10 cellular contexts compared by ENCODE assay signal in genomic region chr3:123143669-123144411, GRCh38. TPM values are rescaled to one million over a fixed set of nuclear protein-coding genes. Genes with fewer than 3 reads are reported as not detected.
A peak's percentile ranks its signal among the peaks of the same experiment; 100 is the strongest.
DNase-seq lines count a peak whose midpoint lies in the region; ATAC-seq and TF ChIP-seq lines count a peak whose summit lies in the region.
"Had no signal": no experiment of that assay in that cellular context is flagged by ENCODE, and none has a peak within 500 bp of the region (broad histone marks: within the 10 kb centered on the region; RNA-seq: fewer than 3 reads in every experiment).

No MANE protein-coding gene starts in this region.

- H3K4me1 ChIP-seq in Panc1 (ENCODE audit: control insufficient read depth, insufficient read depth, low read length): no peaks in the 10 kb centered on the region

- no peak overlapping the region for H3K27ac ChIP-seq in Panc1 (ENCODE audit: low read length)

- BruUV-seq in Panc1 (replicated peaks; lab: Mats Ljungman, UMichigan): no TSS peak

- peak; percentile 44; the same call in 1 of the 2 replicates for ATAC-seq in Panc1
- no peak for ATAC-seq in stimulated activated effector memory CD8-positive, alpha-beta T cell treated with anti-CD3 and anti-CD28 coated beads, Interleukin-12 subunit alpha, Interleukin-12 subunit beta, amount 100 ng/mL, for 72 hours

- TF ChIP-seq CTCF in Panc1 (IDR thresholded peaks at IDR 0.05): no peak
- no peak for TF ChIP-seq CTCF in GM13977 (IDR thresholded peaks at IDR 0.05; ENCODE audit: extremely low read depth, insufficient read depth, missing control alignments)

- CTCF ChIA-PET in Panc1 (lab: Charles Lee): no interaction called here

- DNase-seq in NCI-H2196 (lab: John Stamatoyannopoulos, UW; ENCODE audit: unreplicated experiment) (peak; percentile 35), NCI-H2196 treated with DMSO at 0.1 percent for 48 hours (lab: John Stamatoyannopoulos, UW; ENCODE audit: unreplicated experiment) (no peak), Panc1 (ENCODE audit: low read depth, low spot score) (no peak), iPS DF 4.7 (ENCODE audit: extremely low read depth, low spot score) (peak; percentile 46), mesenteric fat pad (ENCODE audit: low spot score) (no peak), NCI-H526 treated with DMSO at 0.1 percent for 48 hours (lab: John Stamatoyannopoulos, UW) (no peak), GM13977 (ENCODE audit: low spot score) (no peak)
- DNase-seq in stimulated activated effector memory CD8-positive, alpha-beta T cell treated with anti-CD3 and anti-CD28 coated beads, Interleukin-12 subunit alpha, Interleukin-12 subunit beta, amount 100 ng/mL, for 72 hours (ENCODE audit: low spot score in 2 of 2): no peak
- DNase-seq: 8988T, cortex of kidney had no signal

- POLR2A ChIA-PET in Panc1 (lab: Charles Lee): interaction anchor here (0.6 kb wide), 1 partner anchor 28 kb away, joined by 3 read pairs; no protein-coding TSS in a partner anchor

- H3K9me3 Mint-ChIP-seq in stimulated activated effector memory CD8-positive, alpha-beta T cell treated with anti-CD3 and anti-CD28 coated beads, Interleukin-12 subunit alpha, Interleukin-12 subunit beta, amount 100 ng/mL, for 72 hours: no peaks in the 10 kb centered on the region

- no peak overlapping the region for H3K4me3 ChIP-seq in Panc1 (ENCODE audit: low read depth in 2 of 2, low read length in 2 of 2)

- H3K9me3 ChIP-seq in Panc1 (ENCODE audit: control insufficient read depth, insufficient read depth, low read depth, low read length): no peaks in the 10 kb centered on the region

- intact Hi-C loops in Panc1 (cut with micrococcal nuclease; ENCODE audit: unreplicated experiment): no loop called here

- no peaks in the 10 kb centered on the region for H3K27me3 ChIP-seq in Panc1 (ENCODE audit: control insufficient read depth, insufficient read depth, low read length)

- H3K36me3 ChIP-seq in Panc1 (ENCODE audit: control insufficient read depth, insufficient read depth, low read length): peaks cover 5% of the 10 kb centered on the region

- peaks cover 5% of the 10 kb centered on the region for H3K4me1 Mint-ChIP-seq in stimulated activated effector memory CD8-positive, alpha-beta T cell treated with anti-CD3 and anti-CD28 coated beads, Interleukin-12 subunit alpha, Interleukin-12 subunit beta, amount 100 ng/mL, for 72 hours

- in situ Hi-C loops in Panc1 (cut with HindIII; ENCODE audit: low pct_unique_long_range_greater_than_20kb, low sequenced_read_pairs): no loop called here
- in situ Hi-C loops in GM13977 (cut with MboI; ENCODE audit: low pct_unique_long_range_greater_than_20kb, low sequenced_read_pairs, unreplicated experiment): no loop called here

- H3K27ac Mint-ChIP-seq in stimulated activated effector memory CD8-positive, alpha-beta T cell treated with anti-CD3 and anti-CD28 coated beads, Interleukin-12 subunit alpha, Interleukin-12 subunit beta, amount 100 ng/mL, for 72 hours: peak overlapping the region; percentile 18

- no peak overlapping the region for H3K4me3 Mint-ChIP-seq in stimulated activated effector memory CD8-positive, alpha-beta T cell treated with anti-CD3 and anti-CD28 coated beads, Interleukin-12 subunit alpha, Interleukin-12 subunit beta, amount 100 ng/mL, for 72 hours

- H3K36me3 Mint-ChIP-seq in stimulated activated effector memory CD8-positive, alpha-beta T cell treated with anti-CD3 and anti-CD28 coated beads, Interleukin-12 subunit alpha, Interleukin-12 subunit beta, amount 100 ng/mL, for 72 hours: peaks cover 24% of the 10 kb centered on the region

RNA-seq across cellular contexts. Expression of gene SEC22A, which starts 57.9 kb away (rescaled TPM):
- total RNA-seq in Panc1 (2021; ENCODE audit: unreplicated experiment) (22.7 TPM), mesenteric fat pad (11.4 TPM)
- polyA plus RNA-seq in Panc1 (2012; ENCODE audit: insufficient read length): 17.8 TPM

Comparison
In these comparisons a context has a peak if more than half of its experiments do, and no peak if none do; other contexts are left out.
1. DNase-seq: peak in NCI-H2196 (single experiment) and iPS DF 4.7 (single experiment); none in NCI-H2196 treated with DMSO at 0.1 percent for 48 hours (single experiment), Panc1 (single experiment), stimulated activated effector memory CD8-positive, alpha-beta T cell treated with anti-CD3 and anti-CD28 coated beads, Interleukin-12 subunit alpha, Interleukin-12 subunit beta, amount 100 ng/mL, for 72 hours (0 of 2), mesenteric fat pad (single experiment), NCI-H526 treated with DMSO at 0.1 percent for 48 hours (single experiment) and GM13977 (single experiment).